1 cellular context compared by ENCODE assay signal in genomic region chr10:46290101-46290884, GRCh38.
TF ChIP-seq lines count a peak whose summit lies in the region.

No MANE protein-coding gene starts in this region.

TF ChIP-seq in K562, 482 proteins besides CTCF, POLR2A, EP300 and RAD21 (continued from another document):
- TF ChIP-seq THAP12 (CRISPR knock-in tag; IDR thresholded peaks at IDR 0.05): no peak
- TF ChIP-seq ATF1 (CRISPR knock-in tag; IDR thresholded peaks at IDR 0.05): no peak
- 0 out of 2 replicates have a peak, but pooled peaks have one; percentile 13 for TF ChIP-seq ATF1 (tag; IDR thresholded peaks at IDR 0.05)
- TF ChIP-seq ZBTB8A (IDR thresholded peaks at IDR 0.05; ENCODE audit: partially characterized antibody): no peak
- no peak for TF ChIP-seq PBX2 (CRISPR knock-in tag; IDR thresholded peaks at IDR 0.05; ENCODE audit: low read depth)
- no peak for TF ChIP-seq PBX2 (tag; conservative IDR thresholded peaks at IDR 0.05; ENCODE audit: low read depth)
- TF ChIP-seq MEF2D (tag; conservative IDR thresholded peaks at IDR 0.05; ENCODE audit: low read depth): no peak
- TF ChIP-seq ZNF318 (IDR thresholded peaks at IDR 0.05; ENCODE audit: borderline replicate concordance in 1 of 2, low read depth in 1 of 2): no peak
- TF ChIP-seq CBX5 (IDR thresholded peaks at IDR 0.05; ENCODE audit: borderline replicate concordance, low read depth): no peak
- 0 out of 2 replicates have a peak, but pooled peaks have one; percentile 14 for TF ChIP-seq CREM (IDR thresholded peaks at IDR 0.05; ENCODE audit: low read depth)
- peak; percentile 91 for TF ChIP-seq RFX5 (IDR thresholded peaks at IDR 0.05; ENCODE audit: low read depth, low read length)
